Comparison of ENCODE assay signal across 7 cellular contexts in genomic region chr12:94178054-94178453, GRCh38.
"Had no signal": no experiment of that assay in that cellular context is flagged by ENCODE, and none has a peak within 500 bp of the region (broad histone marks: within the 10 kb centered on the region; RNA-seq: fewer than 3 reads in every experiment).

No MANE protein-coding gene starts in this region.

- H3K36me3 ChIP-seq: HAP-1 had no signal

- H2AFZ ChIP-seq: GM23248 had no signal

- H3K9ac ChIP-seq: GM23248 had no signal

- H3K4me1 ChIP-seq: HAP-1 had no signal

- FAIRE-seq: HTR-8/SVneo had no signal

- ATAC-seq: HCT116 had no signal

- H3K9me3 ChIP-seq: HAP-1 had no signal

- H3K4me3 ChIP-seq: GM23248, HAP-1 had no signal

- H3K27ac ChIP-seq: GM23248 had no signal

- DNase-seq: GM23248, GOT3, H7, KG1 had no signal
